ENCODE assay signal across 34 cellular contexts in the genomic region with DNA sequence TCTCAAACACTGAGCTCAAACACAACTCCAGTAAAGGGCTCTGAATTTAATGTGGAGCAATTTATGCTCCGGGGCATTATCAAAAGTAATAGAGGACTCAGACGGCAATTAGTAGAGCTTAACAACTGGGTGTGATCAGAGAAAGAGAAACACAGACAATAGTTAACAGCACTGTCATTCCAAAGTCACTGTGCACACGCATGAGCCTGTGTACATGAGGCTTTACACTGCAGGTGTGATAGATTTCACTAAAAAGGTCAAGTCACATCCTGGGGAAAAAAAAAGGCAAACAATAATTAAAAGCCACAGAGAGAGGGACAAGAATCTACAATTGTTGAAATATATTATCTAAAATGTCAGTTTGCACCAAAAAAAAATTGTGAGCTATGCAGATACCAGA.
"Had no signal": no experiment of that assay in that cellular context is flagged by ENCODE, and none has a peak within 500 bp of the region (broad histone marks: within the 10 kb centered on the region; RNA-seq: fewer than 3 reads in every experiment).

No MANE protein-coding gene starts in this region.

- H3K9me3 ChIP-seq: adrenal gland, body of pancreas, esophagus muscularis mucosa, gastrocnemius medialis had no signal

- H3K4me3 Mint-ChIP-seq: activated CD4-positive, alpha-beta memory T cell treated with anti-CD3 and anti-CD28 coated beads for 36 hours; activated CD4-positive, alpha-beta T cell treated with anti-CD3 and anti-CD28 coated beads for 36 hours; activated CD4-positive, alpha-beta T cell treated with anti-CD3 and anti-CD28 coated beads, Interleukin-2, amount 10 ng/mL, durations not matched to agents 24 days and 14 days; activated CD8-positive, alpha-beta memory T cell treated with anti-CD3 and anti-CD28 coated beads, Interleukin-2, amount 10 ng/mL, durations not matched to agents 7 days and 5 days; activated CD8-positive, alpha-beta T cell treated with anti-CD3 and anti-CD28 coated beads, Interleukin-2, amount 10 ng/mL, durations not matched to agents 7 days and 5 days; activated naive CD4-positive, alpha-beta T cell treated with anti-CD3 and anti-CD28 coated beads for 36 hours; activated naive CD4-positive, alpha-beta T cell treated with anti-CD3 and anti-CD28 coated beads, Interleukin-2, amount 50 U/mL, for 24 hours; activated naive CD8-positive, alpha-beta T cell treated with anti-CD3 and anti-CD28 coated beads for 36 hours; activated naive CD8-positive, alpha-beta T cell treated with anti-CD3 and anti-CD28 coated beads, Interleukin-2, amount 50 U/mL, for 24 hours; activated T-helper 1 cell treated with anti-CD3 and anti-CD28 coated beads, Interleukin-12 subunit alpha, Interleukin-12 subunit beta, Interleukin-2, Interleukin-4 antibody, amounts not matched to agents 30 ng/mL and 10 ng/mL and 1 ng/mL, durations not matched to agents 14 hours and 24 hours and 36 hours; effector memory CD8-positive, alpha-beta T cell; T-helper 2 cell treated with Interferon-gamma antibody and Interleukin-4, amounts not matched to agents 5 μg/mL and 100 μg/mL, for 36 hours had no signal

- H3K27me3 Mint-ChIP-seq: activated CD4-positive, alpha-beta memory T cell treated with anti-CD3 and anti-CD28 coated beads for 36 hours; activated CD4-positive, alpha-beta T cell treated with anti-CD3 and anti-CD28 coated beads for 36 hours; activated CD4-positive, alpha-beta T cell treated with anti-CD3 and anti-CD28 coated beads, Interleukin-2, amount 10 ng/mL, durations not matched to agents 24 days and 14 days; activated CD8-positive, alpha-beta memory T cell treated with anti-CD3 and anti-CD28 coated beads, Interleukin-2, amount 10 ng/mL, durations not matched to agents 7 days and 5 days; activated naive CD4-positive, alpha-beta T cell treated with anti-CD3 and anti-CD28 coated beads, Interleukin-2, amount 50 U/mL, for 24 hours; activated naive CD8-positive, alpha-beta T cell treated with anti-CD3 and anti-CD28 coated beads for 36 hours; activated naive CD8-positive, alpha-beta T cell treated with anti-CD3 and anti-CD28 coated beads, Interleukin-2, amount 50 U/mL, for 24 hours; effector memory CD8-positive, alpha-beta T cell had no signal

- H3K27me3 ChIP-seq: adrenal gland, body of pancreas, esophagus muscularis mucosa, foreskin keratinocyte, gastrocnemius medialis, heart left ventricle had no signal

- ATAC-seq: activated CD4-positive, alpha-beta T cell treated with anti-CD3 and anti-CD28 coated beads for 36 hours; activated CD8-positive, alpha-beta memory T cell treated with anti-CD3 and anti-CD28 coated beads, Interleukin-2, amount 10 ng/mL, durations not matched to agents 7 days and 5 days; activated CD8-positive, alpha-beta T cell treated with anti-CD3 and anti-CD28 coated beads, Interleukin-2, amount 10 ng/mL, durations not matched to agents 7 days and 5 days; activated naive CD8-positive, alpha-beta T cell treated with anti-CD3 and anti-CD28 coated beads, Interleukin-2, amount 50 U/mL, for 24 hours; body of pancreas; effector memory CD8-positive, alpha-beta T cell; foreskin keratinocyte; gastrocnemius medialis; heart left ventricle had no signal

- H3K4me3 ChIP-seq: adrenal gland, body of pancreas, esophagus muscularis mucosa, gastrocnemius medialis, heart left ventricle had no signal

- H3K36me3 ChIP-seq: adrenal gland, esophagus muscularis mucosa, gastrocnemius medialis, heart left ventricle had no signal

- H3K27ac Mint-ChIP-seq: activated CD4-positive, alpha-beta memory T cell treated with anti-CD3 and anti-CD28 coated beads for 36 hours; activated CD4-positive, alpha-beta T cell treated with anti-CD3 and anti-CD28 coated beads for 36 hours; activated CD4-positive, alpha-beta T cell treated with anti-CD3 and anti-CD28 coated beads, Interleukin-2, amount 10 ng/mL, durations not matched to agents 24 days and 14 days; activated CD8-positive, alpha-beta memory T cell treated with anti-CD3 and anti-CD28 coated beads, Interleukin-2, amount 10 ng/mL, durations not matched to agents 7 days and 5 days; activated CD8-positive, alpha-beta T cell treated with anti-CD3 and anti-CD28 coated beads, Interleukin-2, amount 10 ng/mL, durations not matched to agents 7 days and 5 days; activated naive CD4-positive, alpha-beta T cell treated with anti-CD3 and anti-CD28 coated beads for 36 hours; activated naive CD4-positive, alpha-beta T cell treated with anti-CD3 and anti-CD28 coated beads, Interleukin-2, amount 50 U/mL, for 24 hours; activated naive CD8-positive, alpha-beta T cell treated with anti-CD3 and anti-CD28 coated beads for 36 hours; activated naive CD8-positive, alpha-beta T cell treated with anti-CD3 and anti-CD28 coated beads, Interleukin-2, amount 50 U/mL, for 24 hours; activated T-helper 1 cell treated with anti-CD3 and anti-CD28 coated beads, Interleukin-12 subunit alpha, Interleukin-12 subunit beta, Interleukin-2, Interleukin-4 antibody, amounts not matched to agents 30 ng/mL and 10 ng/mL and 1 ng/mL, durations not matched to agents 14 hours and 24 hours and 36 hours; activated T-helper 2 cell treated with anti-CD3 and anti-CD28 coated beads, Interferon-gamma antibody, Interleukin-2, Interleukin-4, amounts not matched to agents 10 μg/mL and 5 μg/mL and 100 μg/mL, durations not matched to agents 14 hours and 24 hours and 36 hours; effector memory CD8-positive, alpha-beta T cell; T-helper 2 cell treated with Interferon-gamma antibody and Interleukin-4, amounts not matched to agents 5 μg/mL and 100 μg/mL, for 36 hours had no signal

- FAIRE-seq: colon had no signal

- H3K36me3 Mint-ChIP-seq: activated CD4-positive, alpha-beta memory T cell treated with anti-CD3 and anti-CD28 coated beads for 36 hours; activated CD8-positive, alpha-beta memory T cell treated with anti-CD3 and anti-CD28 coated beads, Interleukin-2, amount 10 ng/mL, durations not matched to agents 7 days and 5 days; activated naive CD4-positive, alpha-beta T cell treated with anti-CD3 and anti-CD28 coated beads, Interleukin-2, amount 50 U/mL, for 24 hours; activated naive CD8-positive, alpha-beta T cell treated with anti-CD3 and anti-CD28 coated beads for 36 hours had no signal

- DNase-seq: activated CD4-positive, alpha-beta memory T cell treated with anti-CD3 and anti-CD28 coated beads for 36 hours; activated CD4-positive, alpha-beta T cell treated with anti-CD3 and anti-CD28 coated beads for 36 hours; activated CD4-positive, alpha-beta T cell treated with anti-CD3 and anti-CD28 coated beads, Interleukin-2, amount 10 ng/mL, durations not matched to agents 24 days and 14 days; activated CD4-positive, CD25-positive, alpha-beta regulatory T cell; activated CD4-positive, CD25-positive, alpha-beta regulatory T cell treated with anti-CD3 and anti-CD28 coated beads, Interleukin-2, amount 50 U/mL, for 72 hours; activated CD8-positive, alpha-beta memory T cell treated with anti-CD3 and anti-CD28 coated beads, Interleukin-2, amount 10 ng/mL, durations not matched to agents 7 days and 5 days; activated CD8-positive, alpha-beta memory T cell treated with anti-CD3 and anti-CD28 coated beads, Interleukin-2, amount 50 U/mL, for 4 hours; activated CD8-positive, alpha-beta T cell treated with anti-CD3 and anti-CD28 coated beads, Interleukin-2, amount 10 ng/mL, durations not matched to agents 7 days and 5 days; activated effector memory CD4-positive, alpha-beta T cell treated with anti-CD3 and anti-CD28 coated beads, Interleukin-2, amount 50 U/mL, for 16 hours; activated naive CD4-positive, alpha-beta T cell treated with anti-CD3 and anti-CD28 coated beads for 36 hours; activated naive CD8-positive, alpha-beta T cell treated with anti-CD3 and anti-CD28 coated beads for 36 hours; activated naive CD8-positive, alpha-beta T cell treated with anti-CD3 and anti-CD28 coated beads, Interleukin-2, amount 50 U/mL, for 24 hours; activated T-cell treated with anti-CD3 and anti-CD28 coated beads, Interleukin-2, amount 50 U/mL, for 1 hour; activated T-cell treated with anti-CD3 and anti-CD28 coated beads, Interleukin-2, amount 50 U/mL, for 48 hours; adrenal gland; amygdala; aorta; body of pancreas; caudate nucleus; cortex of kidney; dermis blood vessel endothelial cell; effector CD4-positive, alpha-beta T cell; effector memory CD8-positive, alpha-beta T cell; erythroblast; foreskin keratinocyte; gastrocnemius medialis; glutamatergic neuron; heart left ventricle had no signal

- H3K27ac ChIP-seq: adrenal gland, body of pancreas, esophagus muscularis mucosa, foreskin keratinocyte, gastrocnemius medialis, heart left ventricle had no signal

- H3K4me1 Mint-ChIP-seq: activated CD4-positive, alpha-beta T cell treated with anti-CD3 and anti-CD28 coated beads for 36 hours; activated CD4-positive, alpha-beta T cell treated with anti-CD3 and anti-CD28 coated beads, Interleukin-2, amount 10 ng/mL, durations not matched to agents 24 days and 14 days; activated CD8-positive, alpha-beta memory T cell treated with anti-CD3 and anti-CD28 coated beads, Interleukin-2, amount 10 ng/mL, durations not matched to agents 7 days and 5 days; activated naive CD4-positive, alpha-beta T cell treated with anti-CD3 and anti-CD28 coated beads, Interleukin-2, amount 50 U/mL, for 24 hours; activated naive CD8-positive, alpha-beta T cell treated with anti-CD3 and anti-CD28 coated beads for 36 hours; activated naive CD8-positive, alpha-beta T cell treated with anti-CD3 and anti-CD28 coated beads, Interleukin-2, amount 50 U/mL, for 24 hours had no signal

- H3K9me3 Mint-ChIP-seq: activated CD4-positive, alpha-beta T cell treated with anti-CD3 and anti-CD28 coated beads, Interleukin-2, amount 10 ng/mL, durations not matched to agents 24 days and 14 days; activated naive CD4-positive, alpha-beta T cell treated with anti-CD3 and anti-CD28 coated beads, Interleukin-2, amount 50 U/mL, for 24 hours had no signal
